1 cellular context compared by ENCODE assay signal in the genomic region with DNA sequence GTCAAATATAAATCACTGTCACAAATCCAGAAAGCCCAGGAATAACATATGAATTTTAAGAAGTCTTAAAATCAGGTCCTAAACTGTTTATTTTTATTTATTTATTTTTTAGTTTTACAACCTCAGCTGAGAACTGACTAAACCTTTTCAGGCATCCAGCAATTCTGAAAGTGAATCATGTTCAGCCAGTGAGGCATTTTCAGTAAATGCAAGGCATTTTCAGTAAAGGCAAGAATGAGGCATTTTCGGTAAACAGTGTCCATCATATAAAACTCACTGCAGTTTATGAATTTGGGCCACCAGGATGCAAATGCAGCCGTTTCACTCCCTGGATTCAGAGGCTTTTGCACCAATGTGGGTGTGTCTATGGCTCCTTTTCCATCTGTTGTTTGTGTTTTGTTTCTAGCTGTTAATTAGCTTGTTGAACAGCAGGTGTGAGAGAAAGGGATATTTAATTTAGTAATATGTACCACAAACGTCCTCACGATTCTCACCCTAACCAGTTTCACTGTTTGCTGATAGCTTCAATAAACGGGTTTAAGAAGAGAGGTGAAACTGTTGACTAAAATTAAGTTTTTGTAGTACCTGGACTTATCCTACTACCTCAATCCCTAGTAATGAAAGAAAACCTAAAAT.
TF ChIP-seq lines count a peak whose summit lies in the region.

No MANE protein-coding gene starts in this region.

TF ChIP-seq in HepG2, 621 proteins besides CTCF, POLR2A, EP300 and RAD21 (continued from another document):
- TF ChIP-seq ZNF318 (CRISPR knock-in tag; IDR thresholded peaks at IDR 0.05) (no peak), CHD4 (IDR thresholded peaks at IDR 0.05; ENCODE audit: borderline replicate concordance, low read length) (no peak), ZNF713 (CRISPR knock-in tag; IDR thresholded peaks at IDR 0.05) (no peak), MAZ (IDR thresholded peaks at IDR 0.05; ENCODE audit: borderline replicate concordance, low read depth, low read length) (no peak), MAZ (CRISPR knock-in tag; IDR thresholded peaks at IDR 0.05; ENCODE audit: low read depth) (no peak), ZFP36 (IDR thresholded peaks at IDR 0.05; ENCODE audit: borderline replicate concordance, low read depth, low read length, partially characterized antibody) (no peak), PHB2 (IDR thresholded peaks at IDR 0.05; ENCODE audit: partially characterized antibody) (no peak), TBX3 (IDR thresholded peaks at IDR 0.05; ENCODE audit: borderline replicate concordance) (no peak), ZNF768 (CRISPR knock-in tag; IDR thresholded peaks at IDR 0.05) (no peak), TCF7 (IDR thresholded peaks at IDR 0.05; ENCODE audit: low read depth) (no peak), SAP130 (CRISPR knock-in tag; IDR thresholded peaks at IDR 0.05; ENCODE audit: low read depth) (no peak), SRF (IDR thresholded peaks at IDR 0.05; ENCODE audit: low read depth, low read length) (no peak), SNRNP70 (IDR thresholded peaks at IDR 0.05; ENCODE audit: low read depth, low read length) (no peak)
- TF ChIP-seq, protein P1, sequence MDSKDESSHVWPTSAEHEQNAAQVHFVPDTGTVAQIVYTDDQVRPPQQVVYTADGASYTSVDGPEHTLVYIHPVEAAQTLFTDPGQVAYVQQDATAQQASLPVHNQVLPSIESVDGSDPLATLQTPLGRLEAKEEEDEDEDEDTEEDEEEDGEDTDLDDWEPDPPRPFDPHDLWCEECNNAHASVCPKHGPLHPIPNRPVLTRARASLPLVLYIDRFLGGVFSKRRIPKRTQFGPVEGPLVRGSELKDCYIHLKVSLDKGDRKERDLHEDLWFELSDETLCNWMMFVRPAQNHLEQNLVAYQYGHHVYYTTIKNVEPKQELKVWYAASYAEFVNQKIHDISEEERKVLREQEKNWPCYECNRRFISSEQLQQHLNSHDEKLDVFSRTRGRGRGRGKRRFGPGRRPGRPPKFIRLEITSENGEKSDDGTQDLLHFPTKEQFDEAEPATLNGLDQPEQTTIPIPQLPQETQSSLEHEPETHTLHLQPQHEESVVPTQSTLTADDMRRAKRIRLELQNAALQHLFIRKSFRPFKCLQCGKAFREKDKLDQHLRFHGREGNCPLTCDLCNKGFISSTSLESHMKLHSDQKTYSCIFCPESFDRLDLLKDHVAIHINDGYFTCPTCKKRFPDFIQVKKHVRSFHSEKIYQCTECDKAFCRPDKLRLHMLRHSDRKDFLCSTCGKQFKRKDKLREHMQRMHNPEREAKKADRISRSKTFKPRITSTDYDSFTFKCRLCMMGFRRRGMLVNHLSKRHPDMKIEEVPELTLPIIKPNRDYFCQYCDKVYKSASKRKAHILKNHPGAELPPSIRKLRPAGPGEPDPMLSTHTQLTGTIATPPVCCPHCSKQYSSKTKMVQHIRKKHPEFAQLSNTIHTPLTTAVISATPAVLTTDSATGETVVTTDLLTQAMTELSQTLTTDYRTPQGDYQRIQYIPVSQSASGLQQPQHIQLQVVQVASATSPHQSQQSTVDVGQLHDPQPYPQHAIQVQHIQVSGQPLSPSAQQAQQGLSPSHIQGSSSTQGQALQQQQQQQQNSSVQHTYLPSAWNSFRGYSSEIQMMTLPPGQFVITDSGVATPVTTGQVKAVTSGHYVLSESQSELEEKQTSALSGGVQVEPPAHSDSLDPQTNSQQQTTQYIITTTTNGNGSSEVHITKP (CRISPR knock-in tag; IDR thresholded peaks at IDR 0.05; ENCODE audit: low read depth) = no peak
- TF ChIP-seq, protein P2, sequence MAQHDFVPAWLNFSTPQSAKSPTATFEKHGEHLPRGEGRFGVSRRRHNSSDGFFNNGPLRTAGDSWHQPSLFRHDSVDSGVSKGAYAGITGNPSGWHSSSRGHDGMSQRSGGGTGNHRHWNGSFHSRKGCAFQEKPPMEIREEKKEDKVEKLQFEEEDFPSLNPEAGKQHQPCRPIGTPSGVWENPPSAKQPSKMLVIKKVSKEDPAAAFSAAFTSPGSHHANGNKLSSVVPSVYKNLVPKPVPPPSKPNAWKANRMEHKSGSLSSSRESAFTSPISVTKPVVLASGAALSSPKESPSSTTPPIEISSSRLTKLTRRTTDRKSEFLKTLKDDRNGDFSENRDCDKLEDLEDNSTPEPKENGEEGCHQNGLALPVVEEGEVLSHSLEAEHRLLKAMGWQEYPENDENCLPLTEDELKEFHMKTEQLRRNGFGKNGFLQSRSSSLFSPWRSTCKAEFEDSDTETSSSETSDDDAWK (CRISPR knock-in tag; IDR thresholded peaks at IDR 0.05) = no peak
